ENCODE assay signal across 9 cellular contexts in genomic region chr11:111379500-111380136, GRCh38. TPM values are rescaled to one million over a fixed set of nuclear protein-coding genes. Genes with fewer than 3 reads are reported as not detected.
DNase-seq lines count a peak whose midpoint lies in the region; ATAC-seq, FAIRE-seq and TF ChIP-seq lines count a peak whose summit lies in the region.
"Had no signal": no experiment of that assay in that cellular context is flagged by ENCODE, and none has a peak within 500 bp of the region (broad histone marks: within the 10 kb centered on the region; RNA-seq: fewer than 3 reads in every experiment).

No MANE protein-coding gene starts in this region.

- WGBS in H1 (ENCODE audit: extremely low coverage in 1 of 2, insufficient coverage in 1 of 2, insufficient read length in 1 of 2, insufficient replicate concordance in 2 of 2, low coverage in 1 of 2, low lambda C conversion rate in 2 of 2, missing lambda C conversion rate in 1 of 2), 2 experiments = 91% methylated on average over 17 of the region's 17 CpGs; no CpG with 5 or more reads in 1 of the 2 experiments

- POLR2A ChIA-PET in H1 (lab: Charles Lee; ENCODE audit: partially characterized antibody) = no interaction called here

- TF ChIP-seq POLR2A in H1 (IDR thresholded peaks at IDR 0.05; ENCODE audit: control extremely low read depth in 1 of 2, low read depth in 2 of 2, low read length in 2 of 2) (no peak), H54 (IDR thresholded peaks at IDR 0.05; ENCODE audit: low read depth, low read length) (no peak)

- FAIRE-seq in H1 (lab: Jason Lieb, UNC) (no peak), H54 (lab: Jason Lieb, UNC) (no peak)

- peak overlapping the region; percentile 32; the same call in 1 of the 2 replicates for H3K18ac ChIP-seq in H1 (ENCODE audit: extremely low read depth, low read length)

- H3K4me2 ChIP-seq in H1 (ENCODE audit: insufficient read depth in 1 of 2, low read depth in 2 of 2, low read length in 2 of 2) = no peak overlapping the region

- peak overlapping the region; percentile 62; the same call in 1 of the 2 replicates for H2AFZ ChIP-seq in H1 (ENCODE audit: low read length)

- CTCF ChIA-PET in H1 (lab: Charles Lee; ENCODE audit: partially characterized antibody) = interaction anchor here (0.7 to 1.5 kb wide), 2 partner anchors 49 to 96 kb away, joined by 3 to 5 read pairs; no protein-coding TSS in a partner anchor

- H2BK5ac ChIP-seq in H1 (ENCODE audit: low read depth, low read length) = no peak overlapping the region

- no peaks in the 10 kb centered on the region for H4K20me1 ChIP-seq in H1 (replicated peaks in 1 of 2; ENCODE audit: control insufficient read depth in 1 of 2, insufficient read depth in 2 of 2, low read length in 2 of 2)

- H2BK12ac ChIP-seq in H1 (ENCODE audit: low read depth, low read length) = no peak overlapping the region

- TF ChIP-seq EP300 in H1 (IDR thresholded peaks at IDR 0.05; ENCODE audit: borderline replicate concordance in 1 of 2, low read depth in 2 of 2, low read length in 2 of 2) = no peak

- H3K4me1 ChIP-seq in H1 (replicated peaks in 1 of 4; ENCODE audit: control insufficient read depth in 3 of 4, insufficient read depth in 4 of 4, low read length in 3 of 4) = no peaks in the 10 kb centered on the region

- no peak overlapping the region for H2BK120ac ChIP-seq in H1 (replicated peaks; ENCODE audit: low read depth, low read length)

- TF ChIP-seq CTCF in GM12864 (IDR thresholded peaks at IDR 0.05; ENCODE audit: low read depth, low read length, missing control alignments) (no peak), H1 (IDR thresholded peaks at IDR 0.05; ENCODE audit: control extremely low read depth in 1 of 3, insufficient read depth in 1 of 3, low read depth in 1 of 3, low read length in 3 of 3) (no peak)

- DNase-seq in GM12864 (ENCODE audit: low read depth) (no peak), H1 (ENCODE audit: low read depth in 1 of 2, low spot score in 2 of 2) (no peak), GOT3 (lab: John Stamatoyannopoulos, UW) (no peak), head of caudate nucleus (no peak), H54 (ENCODE audit: insufficient read length, low spot score) (no peak)
- no peak for DNase-seq in NK-92 treated with Interleukin-12 subunit alpha and Interleukin-12 subunit beta, amount 100 ng/mL, for 24 hours (lab: John Stamatoyannopoulos, UW)

- no peak overlapping the region for H3K14ac ChIP-seq in H1 (ENCODE audit: insufficient read length)

- H4K5ac ChIP-seq in H1 (ENCODE audit: insufficient read length, low read depth, low read length) = no peak overlapping the region

- H2BK20ac ChIP-seq in H1 (ENCODE audit: low read length) = no peak overlapping the region

- no peak overlapping the region for H4K91ac ChIP-seq in H1 (replicated peaks; ENCODE audit: insufficient read length, low read length)

- no peaks in the 10 kb centered on the region for H3K79me2 ChIP-seq in H1 (ENCODE audit: control insufficient read depth in 1 of 2, insufficient read depth in 2 of 2, low read length in 2 of 2)

- no peak overlapping the region for H3K23ac ChIP-seq in H1 (ENCODE audit: insufficient read length)

- peak overlapping the region; percentile 84 for H3K4me3 ChIP-seq in GM12864 (ENCODE audit: low read depth, low read length)
- no peak overlapping the region for H3K4me3 ChIP-seq in H1 (ENCODE audit: extremely low read depth in 1 of 4, insufficient read depth in 2 of 4, low read depth in 3 of 4, low read length in 4 of 4)

- intact Hi-C loops in head of caudate nucleus (cut with DNase I) = no loop called here

- no peaks in the 10 kb centered on the region for H3K79me1 ChIP-seq in H1 (ENCODE audit: low read depth, low read length)

- H3K9me3 ChIP-seq in H1 (ENCODE audit: insufficient read depth in 2 of 2, low read depth in 1 of 2, low read length in 1 of 2) = no peaks in the 10 kb centered on the region
- H3K9me3 ChIP-seq: neutrophil had no signal

- ATAC-seq in GM21447 (IDR thresholded peaks at IDR 0.05; ENCODE audit: unreplicated experiment) = peak; percentile 44
- peak; percentile 9 for ATAC-seq in HG03575 (IDR thresholded peaks at IDR 0.05; ENCODE audit: extremely low read depth, insufficient number of reproducible peaks, low FRiP score, unreplicated experiment)

- no peaks in the 10 kb centered on the region for H3K27me3 ChIP-seq in H1 (replicated peaks in 1 of 4; ENCODE audit: control insufficient read depth in 3 of 4, extremely low read depth in 1 of 4, insufficient read depth in 3 of 4, low read length in 3 of 4)

- no peak overlapping the region for H2BK15ac ChIP-seq in H1 (ENCODE audit: low read length)

- H4K8ac ChIP-seq in H1 (ENCODE audit: extremely low read depth, insufficient read depth, low read length) = no peak overlapping the region

- no peak for TF ChIP-seq RAD21 in H1 (IDR thresholded peaks at IDR 0.05 in 1 of 2, conservative IDR thresholded peaks at IDR 0.05 in 1 of 2; ENCODE audit: low read depth in 2 of 2, low read length in 2 of 2)

- no peak overlapping the region for H3K56ac ChIP-seq in H1 (replicated peaks; ENCODE audit: insufficient read length, low read depth, low read length)

- H2AK5ac ChIP-seq in H1 (ENCODE audit: low read depth, low read length) = no peak overlapping the region

- H3K4ac ChIP-seq in H1 (replicated peaks; ENCODE audit: insufficient read length, low read depth, low read length) = no peak overlapping the region

- no peaks in the 10 kb centered on the region for H3K36me3 ChIP-seq in H1 (ENCODE audit: control insufficient read depth in 2 of 4, insufficient read depth in 4 of 4, low read length in 3 of 4)
- H3K36me3 ChIP-seq: neutrophil had no signal

- no peak overlapping the region for H3K9ac ChIP-seq in H1 (replicated peaks in 1 of 4; ENCODE audit: extremely low read depth in 1 of 4, low read depth in 3 of 4, low read length in 3 of 4)

- H3K23me2 ChIP-seq in H1 (ENCODE audit: low read depth, low read length) = no peaks in the 10 kb centered on the region

- no peak overlapping the region for H3K27ac ChIP-seq in H1 (ENCODE audit: low read depth, low read length)
- H3K27ac ChIP-seq: neutrophil had no signal

TF ChIP-seq in H1, 55 proteins besides CTCF, POLR2A, EP300 and RAD21:
- TF ChIP-seq POLR2AphosphoS5 (IDR thresholded peaks at IDR 0.05; ENCODE audit: low read depth, low read length) (no peak), E2F6 (IDR thresholded peaks at IDR 0.05) (no peak), PHF8 (conservative IDR thresholded peaks at IDR 0.05; ENCODE audit: low read depth, low read length) (no peak), SP1 (IDR thresholded peaks at IDR 0.05; ENCODE audit: low read depth, low read length) (no peak), ATF3 (IDR thresholded peaks at IDR 0.05; ENCODE audit: insufficient read depth, low read depth, low read length) (no peak), FOSL1 (IDR thresholded peaks at IDR 0.05; ENCODE audit: insufficient read depth, low read depth, low read length) (no peak), GTF2F1 (IDR thresholded peaks at IDR 0.05; ENCODE audit: borderline replicate concordance, low read depth, low read length) (no peak), EGR1 (IDR thresholded peaks at IDR 0.05; ENCODE audit: borderline replicate concordance, low read depth, low read length) (no peak), ZNF274 (IDR thresholded peaks at IDR 0.05; ENCODE audit: borderline replicate concordance, extremely low read depth, low read length) (no peak), YY1 (IDR thresholded peaks at IDR 0.05; ENCODE audit: low read depth, low read length) (no peak), NRF1 (IDR thresholded peaks at IDR 0.05; ENCODE audit: low read depth, low read length) (no peak), RFX5 (IDR thresholded peaks at IDR 0.05; ENCODE audit: borderline replicate concordance, low read depth, low read length) (no peak), CHD1 (IDR thresholded peaks at IDR 0.05; ENCODE audit: low read depth, low read length) (no peak), CHD2 (IDR thresholded peaks at IDR 0.05; ENCODE audit: low read length) (no peak), SIRT6 (IDR thresholded peaks at IDR 0.05; ENCODE audit: low read length) (no peak), SP2 (IDR thresholded peaks at IDR 0.05; ENCODE audit: low read length) (no peak), KDM5A (IDR thresholded peaks at IDR 0.05; ENCODE audit: low read length) (no peak), USF2 (IDR thresholded peaks at IDR 0.05; ENCODE audit: low read length) (no peak), CREB1 (IDR thresholded peaks at IDR 0.05) (no peak)

RNA-seq across cellular contexts. Expression of gene POU2AF1, which starts 0.5 kb away (rescaled TPM):
- not detected in 2 replicates for total RNA-seq in H1 (2021; fragmentation: NEBNext Ultra II Directional; extraction: Animal tissue kit (Norgen Biotek cat#: 25700))
- not detected in 2 replicates for polyA plus RNA-seq in H1 (2011; rRNA removed)
- polyA plus RNA-seq in H1 (2011; cell fraction: cytosol; rRNA removed) = not detected
- polyA plus RNA-seq in H1 (2011; cell fraction: nucleus; rRNA removed) = not detected
- not detected in 4 replicates for polyA plus RNA-seq in H1 (2012, experiment 1 of 2)
- polyA plus RNA-seq in H1 (2012, experiment 2 of 2) = not detected
- not detected for polyA plus RNA-seq in H1 (2013, experiment 1 of 2)
- polyA plus RNA-seq in H1 (2013, experiment 2 of 2) = not detected
- not detected in 2 replicates for polyA minus RNA-seq in H1 (2011; rRNA and poly(A)+ RNA removed)
- not detected for polyA minus RNA-seq in H1 (2011; cell fraction: cytosol; rRNA and poly(A)+ RNA removed)
- polyA minus RNA-seq in H1 (2011; cell fraction: nucleus; rRNA and poly(A)+ RNA removed) = not detected
